ENCODE assay signal across 17 cellular contexts in the genomic region with DNA sequence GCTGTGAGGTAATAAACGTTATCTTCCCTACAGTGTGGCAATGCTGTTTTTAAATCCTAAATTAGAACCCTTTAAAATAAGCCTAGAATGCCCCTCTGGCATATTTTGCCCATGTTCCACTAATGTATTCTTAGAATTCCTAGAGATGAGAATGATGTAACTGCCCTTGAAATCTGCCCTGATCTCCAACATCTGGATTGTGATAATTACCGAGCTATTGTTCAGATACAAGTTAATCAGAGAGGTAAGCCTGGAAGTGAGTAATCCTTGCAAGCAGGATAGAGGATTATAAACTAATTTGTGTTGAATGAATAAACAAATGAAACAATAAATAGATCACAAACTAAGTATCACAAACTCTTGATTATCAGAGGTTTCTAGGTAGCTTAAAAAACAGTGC.
"Had no signal": no experiment of that assay in that cellular context is flagged by ENCODE, and none has a peak within 500 bp of the region (broad histone marks: within the 10 kb centered on the region; RNA-seq: fewer than 3 reads in every experiment).

No MANE protein-coding gene starts in this region.

- H3K27me3 Mint-ChIP-seq: activated naive CD8-positive, alpha-beta T cell treated with anti-CD3 and anti-CD28 coated beads, Interleukin-2, amount 50 U/mL, for 24 hours; effector memory CD8-positive, alpha-beta T cell; memory B cell; stimulated activated naive CD8-positive, alpha-beta T cell treated with anti-CD3 and anti-CD28 coated beads, Interleukin-15, Interleukin-2, amounts not matched to agents 100 ng/mL and 50 ng/mL, for 24 hours had no signal

- H3K4me3 Mint-ChIP-seq: activated naive CD8-positive, alpha-beta T cell treated with anti-CD3 and anti-CD28 coated beads, Interleukin-2, amount 50 U/mL, for 24 hours; effector memory CD8-positive, alpha-beta T cell; memory B cell; stimulated activated naive CD8-positive, alpha-beta T cell treated with anti-CD3 and anti-CD28 coated beads, Interleukin-15, Interleukin-2, amounts not matched to agents 100 ng/mL and 50 ng/mL, for 24 hours had no signal

- H3K4me1 Mint-ChIP-seq: activated naive CD8-positive, alpha-beta T cell treated with anti-CD3 and anti-CD28 coated beads, Interleukin-2, amount 50 U/mL, for 24 hours; memory B cell had no signal

- ATAC-seq: activated naive CD8-positive, alpha-beta T cell treated with anti-CD3 and anti-CD28 coated beads, Interleukin-2, amount 50 U/mL, for 24 hours; effector memory CD8-positive, alpha-beta T cell had no signal

- DNase-seq: activated CD4-positive, alpha-beta T cell treated with anti-CD3 and anti-CD28 coated beads for 4 hours; activated naive CD4-positive, alpha-beta T cell treated with Interleukin-2 at 50 U/mL for 16 hours; activated naive CD8-positive, alpha-beta T cell treated with anti-CD3 and anti-CD28 coated beads, Interleukin-2, amount 50 U/mL, for 24 hours; caudate nucleus; effector memory CD8-positive, alpha-beta T cell; esophagus squamous epithelium; kidney; left ventricle myocardium inferior; ovary; stimulated activated CD4-positive, alpha-beta T cell treated with anti-CD3 and anti-CD28 coated beads, Interleukin-12 subunit alpha, Interleukin-12 subunit beta, amount 100 ng/mL, for 4 hours; stimulated activated CD4-positive, alpha-beta T cell treated with anti-CD3 and anti-CD28 coated beads, Interleukin-2, amount 100 ng/mL, for 48 hours; T-helper 9 cell; testis; WERI-Rb-1 had no signal

- H3K27ac Mint-ChIP-seq: activated naive CD8-positive, alpha-beta T cell treated with anti-CD3 and anti-CD28 coated beads, Interleukin-2, amount 50 U/mL, for 24 hours; effector memory CD8-positive, alpha-beta T cell; memory B cell; stimulated activated naive CD8-positive, alpha-beta T cell treated with anti-CD3 and anti-CD28 coated beads, Interleukin-15, Interleukin-2, amounts not matched to agents 100 ng/mL and 50 ng/mL, for 24 hours had no signal

- H3K9me3 Mint-ChIP-seq: effector memory CD8-positive, alpha-beta T cell had no signal

- H3K4me3 ChIP-seq: esophagus squamous epithelium, hepatocyte, left ventricle myocardium inferior, ovary, testis had no signal
